In the genomic region with DNA sequence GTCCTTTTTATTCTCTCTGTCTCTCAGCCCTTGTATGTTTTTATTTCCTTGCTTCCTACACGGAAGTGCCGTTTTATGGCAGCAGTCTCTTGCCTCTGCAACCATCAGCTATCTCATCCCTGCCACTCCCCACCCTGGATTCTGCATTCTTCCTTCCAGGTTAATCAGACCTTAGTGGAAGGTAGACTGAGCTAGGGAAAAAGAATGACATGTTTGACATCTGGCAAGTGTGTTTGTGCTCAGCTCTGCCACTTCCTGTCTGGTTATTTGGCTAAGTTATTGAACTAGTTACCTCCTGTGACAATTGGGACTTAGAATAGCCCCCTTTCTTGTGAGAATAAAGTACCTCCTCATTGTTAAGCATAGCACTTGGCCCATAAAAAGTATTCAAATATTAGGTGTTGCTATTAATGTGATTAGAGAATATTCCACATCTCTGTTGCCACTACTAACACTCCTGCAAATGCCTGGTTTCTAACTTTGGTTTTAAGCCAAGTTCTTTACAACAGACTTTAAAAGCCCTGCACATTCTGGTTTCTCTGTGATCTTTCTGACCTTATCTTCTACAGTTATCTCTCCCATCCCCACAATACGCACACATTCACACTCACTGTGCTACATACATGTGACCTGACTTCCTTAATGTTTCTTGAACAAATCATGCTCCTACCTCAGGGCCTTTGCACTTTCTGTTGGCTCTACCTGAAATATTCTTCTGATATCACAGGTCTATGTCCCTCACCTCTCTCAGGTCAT, we compare ENCODE assay signal across 8 cellular contexts. TPM values are rescaled to one million over a fixed set of nuclear protein-coding genes. Genes with fewer than 3 reads are reported as not detected.
DNase-seq lines count a peak whose midpoint lies in the region; ATAC-seq, FAIRE-seq and TF ChIP-seq lines count a peak whose summit lies in the region.

No MANE protein-coding gene starts in this region.

- no peak overlapping the region for H2BK15ac ChIP-seq in mesendoderm (replicated peaks; ENCODE audit: low read depth)

- no peak overlapping the region for H3K27ac ChIP-seq in mesendoderm (ENCODE audit: low read depth, low read length)

- H3K79me1 ChIP-seq in mesendoderm (ENCODE audit: low read length) = no peaks in the 10 kb centered on the region

- no peak overlapping the region for H3K4me3 ChIP-seq in mesendoderm (ENCODE audit: low read length)

- no peak overlapping the region for H4K5ac ChIP-seq in mesendoderm (ENCODE audit: low read length)

- H3K4me1 Mint-ChIP-seq in type B pancreatic cell (ENCODE audit: unreplicated experiment) = no peaks in the 10 kb centered on the region

- H3K4me2 ChIP-seq in mesendoderm (ENCODE audit: low read length) = no peak overlapping the region

- H3K23ac ChIP-seq in mesendoderm (ENCODE audit: low read length) = no peak overlapping the region

- no peak overlapping the region for H3K4me3 Mint-ChIP-seq in type B pancreatic cell

- intact Hi-C loops in left colon (cut with DNase I, micrococcal nuclease) = no loop called here

- no peaks in the 10 kb centered on the region for H3K36me3 ChIP-seq in mesendoderm (ENCODE audit: control insufficient read depth, insufficient read depth, low read length)

- no peak for TF ChIP-seq CTCF in type B pancreatic cell (conservative IDR thresholded peaks at IDR 0.05)

- DNase-seq in GM12892 (ENCODE audit: insufficient read length) (no peak), OCI-M1 (lab: John Stamatoyannopoulos, UW) (peak; percentile 68), left colon (peak; percentile 24 to 55), mesendoderm (no peak), nucleus accumbens (lab: John Stamatoyannopoulos, UW) (no peak), type B pancreatic cell (ENCODE audit: extremely low spot score, unreplicated experiment) (no peak), Kasumi-1 (lab: John Stamatoyannopoulos, UW) (no peak)

- no peak for TF ChIP-seq POLR2A in GM12892 (IDR thresholded peaks at IDR 0.05; ENCODE audit: low read depth, low read length)

- peak; percentile 91 for FAIRE-seq in GM12892 (lab: Jason Lieb, UNC)

- H3K4ac ChIP-seq in mesendoderm (ENCODE audit: low read depth, low read length) = no peak overlapping the region

- H3K27me3 ChIP-seq in mesendoderm (ENCODE audit: insufficient read depth, low read length, poor library complexity) = peaks cover 2% of the 10 kb centered on the region

- ATAC-seq in GM21619 (IDR thresholded peaks at IDR 0.05; ENCODE audit: unreplicated experiment) (peak; percentile 46), left colon (peak; percentile 98)

- H4K8ac ChIP-seq in mesendoderm (ENCODE audit: low read depth, low read length) = no peak overlapping the region

- no peaks in the 10 kb centered on the region for H3K9me3 Mint-ChIP-seq in type B pancreatic cell

- H3K56ac ChIP-seq in mesendoderm (ENCODE audit: low read length) = no peak overlapping the region

- H3K4me1 ChIP-seq in mesendoderm (ENCODE audit: control insufficient read depth, low read depth, low read length) = no peaks in the 10 kb centered on the region

- H3K9ac ChIP-seq in mesendoderm (ENCODE audit: low read length) = no peak overlapping the region

- no peaks in the 10 kb centered on the region for H3K27me3 Mint-ChIP-seq in type B pancreatic cell

- no peaks in the 10 kb centered on the region for H3K36me3 Mint-ChIP-seq in type B pancreatic cell

- H2AK5ac ChIP-seq in mesendoderm (ENCODE audit: low read length) = no peak overlapping the region

- WGBS in mesendoderm (ENCODE audit: extremely low coverage, insufficient coverage, low lambda C conversion rate) = no CpG with 5 or more reads among the region's 3 CpGs

- H2BK120ac ChIP-seq in mesendoderm (ENCODE audit: low read depth, low read length) = no peak overlapping the region

- no peaks in the 10 kb centered on the region for H3K79me2 ChIP-seq in mesendoderm (ENCODE audit: control insufficient read depth, insufficient read depth, low read length)

- H3K27ac Mint-ChIP-seq in type B pancreatic cell = no peak overlapping the region

- H3K18ac ChIP-seq in mesendoderm (ENCODE audit: low read length) = no peak overlapping the region

- no peak overlapping the region for H2BK5ac ChIP-seq in mesendoderm (ENCODE audit: low read length)

RNA-seq across cellular contexts. Expression of a gene that starts 10.8 kb away (rescaled TPM):
- polyA plus RNA-seq in GM12892 (2012; ENCODE audit: missing spikeins) = 15.3 TPM
- 10 to 100 TPM; 30.8 to 31.6 TPM for total RNA-seq in left colon
- 26.0 TPM for polyA plus RNA-seq in mesendoderm (2013, experiment 1 of 2)
- polyA plus RNA-seq in mesendoderm (2013, experiment 2 of 2) = 25.5 TPM
- 20.8 and 28.0 TPM in 2 replicates for total RNA-seq in type B pancreatic cell (ENCODE audit: low replicate concordance)

Comparison
In these comparisons a context has a peak if more than half of its experiments do, and no peak if none do; other contexts are left out.
1. DNase-seq: peak in OCI-M1 (single experiment) and left colon (2 of 2); none in GM12892 (single experiment), mesendoderm (single experiment), nucleus accumbens (0 of 56), type B pancreatic cell (single experiment) and Kasumi-1 (0 of 2).